ENCODE assay signal across 1 cellular context in the genomic region with DNA sequence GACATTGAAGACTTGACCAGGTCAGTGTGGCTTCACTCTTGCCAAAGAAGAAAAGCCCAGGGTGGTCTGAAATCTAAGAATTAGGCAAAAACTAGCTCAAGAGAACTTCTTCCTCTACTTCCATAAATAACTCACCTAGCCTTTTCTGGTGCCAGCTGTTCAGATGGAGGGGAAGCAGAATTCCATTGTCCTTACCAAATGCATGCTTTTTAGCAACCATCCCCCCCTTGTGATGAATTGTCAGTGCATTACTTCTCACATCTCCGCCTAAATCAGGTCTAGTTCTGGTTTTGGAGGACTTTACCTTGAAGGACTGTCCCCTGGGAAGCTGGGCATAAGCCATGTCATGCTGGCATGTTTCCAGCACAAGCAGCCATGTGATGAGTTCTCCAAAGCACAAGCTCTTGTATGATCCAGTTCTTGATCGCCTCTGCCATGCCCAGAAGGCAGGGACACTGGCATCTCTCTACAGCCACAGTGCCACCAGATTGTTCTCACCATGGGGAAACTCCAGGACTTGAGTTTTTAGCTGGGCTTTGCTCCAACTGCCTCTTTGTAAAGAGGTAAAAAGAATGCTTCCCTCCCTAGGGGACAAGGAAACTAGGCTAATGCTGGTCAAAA.
TF ChIP-seq lines count a peak whose summit lies in the region.

No MANE protein-coding gene starts in this region.

TF ChIP-seq in IMR-90, 13 proteins besides CTCF, POLR2A, EP300 and RAD21:
- TF ChIP-seq RFX5 (IDR thresholded peaks at IDR 0.05; ENCODE audit: low read depth, low read length) (no peak), CHD1 (IDR thresholded peaks at IDR 0.05; ENCODE audit: low read depth, low read length) (no peak), MAZ (IDR thresholded peaks at IDR 0.05; ENCODE audit: borderline replicate concordance, low read depth, low read length) (no peak), MAFK (IDR thresholded peaks at IDR 0.05; ENCODE audit: low read depth, low read length) (no peak), NFE2L2 (IDR thresholded peaks at IDR 0.05; ENCODE audit: low read depth, low read length) (no peak)
